ENCODE assay signal across 12 cellular contexts in the genomic region with DNA sequence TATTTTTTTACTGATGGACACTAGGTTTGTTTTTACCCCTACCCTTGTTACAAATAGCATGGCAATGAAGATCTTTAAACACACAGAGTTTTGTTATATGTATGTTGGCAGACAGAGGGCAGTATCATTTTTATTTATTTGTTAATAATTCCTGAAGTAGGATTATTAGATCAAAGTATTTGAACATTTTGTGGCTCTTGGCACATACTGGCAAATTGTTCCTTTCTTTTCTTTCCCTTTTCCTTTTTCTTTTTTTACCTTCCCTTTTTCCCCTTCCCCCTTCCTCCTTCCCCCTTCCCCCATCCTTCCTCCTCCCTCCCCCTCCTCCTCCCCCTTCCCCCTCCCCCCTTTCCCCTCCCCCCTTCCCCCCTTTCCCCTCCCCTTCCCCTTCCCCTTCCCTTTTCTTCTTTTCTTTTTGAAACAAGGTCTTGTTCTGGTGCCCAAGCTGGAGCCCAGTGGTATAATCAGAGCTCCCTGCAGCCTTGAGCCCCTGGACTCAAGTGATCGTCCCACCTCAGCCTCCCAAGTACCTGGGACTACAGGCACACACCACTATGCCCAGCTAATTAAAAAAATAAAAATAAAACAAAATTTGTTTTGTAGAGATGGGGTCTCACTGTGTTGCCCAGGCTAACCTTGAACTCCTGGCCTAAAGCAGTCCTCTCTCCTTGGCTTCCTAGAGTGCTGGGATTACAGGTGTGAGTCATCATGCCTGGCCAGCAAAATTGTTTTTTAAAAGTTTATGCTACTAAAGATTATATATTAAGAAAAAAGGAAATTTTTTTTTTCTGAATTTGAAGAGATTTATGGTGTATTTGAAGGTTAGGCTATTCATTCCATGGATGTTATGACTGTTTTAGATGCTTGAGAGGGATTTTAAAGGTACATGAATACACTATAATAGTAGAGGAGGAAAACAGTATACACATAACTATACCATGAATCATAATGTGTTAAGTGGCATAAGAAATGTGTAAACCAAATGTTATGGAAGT. TPM values are rescaled to one million over a fixed set of nuclear protein-coding genes. Genes with fewer than 3 reads are reported as not detected.
DNase-seq lines count a peak whose midpoint lies in the region; ATAC-seq and TF ChIP-seq lines count a peak whose summit lies in the region.
"Had no signal": no experiment of that assay in that cellular context is flagged by ENCODE, and none has a peak within 500 bp of the region (broad histone marks: within the 10 kb centered on the region; RNA-seq: fewer than 3 reads in every experiment).

No MANE protein-coding gene starts in this region.

- DNase-seq in AG09309 (ENCODE audit: low read depth), result peak; percentile 21
- peak; percentile 22 for DNase-seq in HFF-Myc (ENCODE audit: extremely low read depth, low read depth)
- peak; percentile 45 to 72 for DNase-seq in foreskin keratinocyte
- no peak for DNase-seq in D341Med (ENCODE audit: low spot score)
- DNase-seq in NCI-H1092 (lab: John Stamatoyannopoulos, UW), result no peak
- DNase-seq in mesendoderm, result no peak
- no peak for DNase-seq in activated naive CD4-positive, alpha-beta T cell treated with anti-CD3 and anti-CD28 coated beads, Interleukin-2, amount 50 U/mL, for 16 hours
- DNase-seq: activated CD8-positive, alpha-beta T cell treated with anti-CD3 and anti-CD28 coated beads for 36 hours; aorta; head of caudate nucleus; NCI-H510A treated with DMSO at 0.1 percent for 48 hours had no signal

- H3K36me3 Mint-ChIP-seq in activated T-helper 17 cell treated with anti-CD3 and anti-CD28 coated beads, Interleukin-2, amount 50 U/mL, for 72 hours (ENCODE audit: low read depth), result peaks cover 91% of the 10 kb centered on the region

- H3K18ac ChIP-seq in mesendoderm (ENCODE audit: low read length), result no peak overlapping the region

- peak; percentile 82 for ATAC-seq in activated T-helper 17 cell treated with anti-CD3 and anti-CD28 coated beads, Interleukin-2, amount 50 U/mL, for 72 hours (replicated peaks)
- peak; percentile 97 for ATAC-seq in foreskin keratinocyte
- ATAC-seq: activated CD8-positive, alpha-beta T cell treated with anti-CD3 and anti-CD28 coated beads for 36 hours had no signal

- H3K4me3 ChIP-seq in AG09309 (ENCODE audit: control insufficient read depth, low read depth, low read length) (no peak overlapping the region), HFF-Myc (replicated peaks; ENCODE audit: low read depth, low read length) (no peak overlapping the region), mesendoderm (ENCODE audit: low read length) (no peak overlapping the region)

- H4K8ac ChIP-seq in mesendoderm (ENCODE audit: low read depth, low read length), result no peak overlapping the region

- no peak overlapping the region for H2BK15ac ChIP-seq in mesendoderm (replicated peaks; ENCODE audit: low read depth)

- H3K4me3 Mint-ChIP-seq in activated T-helper 17 cell treated with anti-CD3 and anti-CD28 coated beads, Interleukin-2, amount 50 U/mL, for 72 hours, result no peak overlapping the region
- H3K4me3 Mint-ChIP-seq: activated CD8-positive, alpha-beta T cell treated with anti-CD3 and anti-CD28 coated beads for 36 hours had no signal

- H3K36me3 ChIP-seq in mesendoderm (ENCODE audit: control insufficient read depth, insufficient read depth, low read length), result no peaks in the 10 kb centered on the region

- no peak overlapping the region for H3K4me2 ChIP-seq in mesendoderm (ENCODE audit: low read length)

- H3K27me3 ChIP-seq in foreskin keratinocyte, result no peaks in the 10 kb centered on the region
- no peaks in the 10 kb centered on the region for H3K27me3 ChIP-seq in mesendoderm (ENCODE audit: insufficient read depth, low read length, poor library complexity)

- no peak overlapping the region for H2BK120ac ChIP-seq in mesendoderm (ENCODE audit: low read depth, low read length)

- no peak overlapping the region for H3K27ac Mint-ChIP-seq in activated T-helper 17 cell treated with anti-CD3 and anti-CD28 coated beads, Interleukin-2, amount 50 U/mL, for 72 hours
- H3K27ac Mint-ChIP-seq: activated CD8-positive, alpha-beta T cell treated with anti-CD3 and anti-CD28 coated beads for 36 hours had no signal

- no CpG with 5 or more reads among the region's 1 CpG for WGBS in mesendoderm (ENCODE audit: extremely low coverage, insufficient coverage, low lambda C conversion rate)

- no peak overlapping the region for H4K5ac ChIP-seq in mesendoderm (ENCODE audit: low read length)

- H3K4ac ChIP-seq in mesendoderm (ENCODE audit: low read depth, low read length), result no peak overlapping the region

- H3K56ac ChIP-seq in mesendoderm (ENCODE audit: low read length), result no peak overlapping the region

- no peak overlapping the region for H3K27ac ChIP-seq in foreskin keratinocyte
- H3K27ac ChIP-seq in mesendoderm (ENCODE audit: low read depth, low read length), result no peak overlapping the region

- H2BK5ac ChIP-seq in mesendoderm (ENCODE audit: low read length), result no peak overlapping the region

- H3K79me2 ChIP-seq in mesendoderm (ENCODE audit: control insufficient read depth, insufficient read depth, low read length), result peaks cover 4% of the 10 kb centered on the region

- H3K27me3 Mint-ChIP-seq in activated T-helper 17 cell treated with anti-CD3 and anti-CD28 coated beads, Interleukin-2, amount 50 U/mL, for 72 hours, result no peaks in the 10 kb centered on the region
- H3K27me3 Mint-ChIP-seq: activated CD8-positive, alpha-beta T cell treated with anti-CD3 and anti-CD28 coated beads for 36 hours had no signal

- H3K9ac ChIP-seq in mesendoderm (ENCODE audit: low read length), result no peak overlapping the region

- H3K23ac ChIP-seq in mesendoderm (ENCODE audit: low read length), result no peak overlapping the region

- peaks cover 12% of the 10 kb centered on the region for H3K4me1 ChIP-seq in foreskin keratinocyte
- H3K4me1 ChIP-seq in mesendoderm (ENCODE audit: control insufficient read depth, low read depth, low read length), result no peaks in the 10 kb centered on the region

- H3K79me1 ChIP-seq in mesendoderm (ENCODE audit: low read length), result peaks cover 2% of the 10 kb centered on the region

- peaks cover 26% of the 10 kb centered on the region for H3K4me1 Mint-ChIP-seq in activated T-helper 17 cell treated with anti-CD3 and anti-CD28 coated beads, Interleukin-2, amount 50 U/mL, for 72 hours

- H3K9me3 Mint-ChIP-seq in activated T-helper 17 cell treated with anti-CD3 and anti-CD28 coated beads, Interleukin-2, amount 50 U/mL, for 72 hours, result no peaks in the 10 kb centered on the region
- H3K9me3 Mint-ChIP-seq: activated CD8-positive, alpha-beta T cell treated with anti-CD3 and anti-CD28 coated beads for 36 hours had no signal

- no peak overlapping the region for H2AK5ac ChIP-seq in mesendoderm (ENCODE audit: low read length)

- TF ChIP-seq CTCF in AG09309 (IDR thresholded peaks at IDR 0.05; ENCODE audit: control insufficient read depth, insufficient read depth, low read depth, low read length, missing control alignments), result no peak
- no peak for TF ChIP-seq CTCF in HFF-Myc (IDR thresholded peaks at IDR 0.05; ENCODE audit: low read depth, low read length, missing control alignments)
- TF ChIP-seq CTCF in foreskin keratinocyte (conservative IDR thresholded peaks at IDR 0.05), result no peak

RNA-seq across cellular contexts. Expression of a gene that starts 39.3 kb away (rescaled TPM):
- total RNA-seq in activated T-helper 17 cell treated with anti-CD3 and anti-CD28 coated beads, Interleukin-2, amount 50 U/mL, for 72 hours, result 100 to 1,000 TPM; 220 to 231 TPM
- total RNA-seq in foreskin keratinocyte, result 229 and 253 TPM in 2 replicates
- polyA plus RNA-seq in foreskin keratinocyte, result 111 and 136 TPM in 2 replicates
- 174 TPM for polyA plus RNA-seq in mesendoderm (2013, experiment 1 of 2)
- polyA plus RNA-seq in mesendoderm (2013, experiment 2 of 2), result 173 TPM

Comparison
In these comparisons a context has a peak if more than half of its experiments do, and no peak if none do; other contexts are left out.
1. DNase-seq: peak in AG09309 (single experiment), HFF-Myc (single experiment) and foreskin keratinocyte (2 of 2); none in D341Med (single experiment), NCI-H1092 (single experiment), mesendoderm (single experiment) and activated naive CD4-positive, alpha-beta T cell treated with anti-CD3 and anti-CD28 coated beads, Interleukin-2, amount 50 U/mL, for 16 hours (single experiment).